ENCODE assay signal across 8 cellular contexts in genomic region chr3:107927361-107928083, GRCh38.
DNase-seq lines count a peak whose midpoint lies in the region; ATAC-seq lines count a peak whose summit lies in the region.

No MANE protein-coding gene starts in this region.

- peaks cover 13% of the 10 kb centered on the region for H3K4me1 ChIP-seq in mononuclear cell (ENCODE audit: insufficient read depth, low read length)

- DNase-seq in CD1c-positive myeloid dendritic cell (ENCODE audit: extremely low spot score): peak; percentile 81
- DNase-seq in NOMO-1 treated with DMSO at 0.1 percent for 48 hours (lab: John Stamatoyannopoulos, UW; ENCODE audit: unreplicated experiment): peak; percentile 69
- peak; percentile 57 for DNase-seq in activated T-cell treated with anti-CD3 and anti-CD28 coated beads for 1 hour (ENCODE audit: low read depth)
- DNase-seq in epidermal melanocyte (ENCODE audit: insufficient read length, low spot score): peak; percentile 64
- DNase-seq in stimulated activated CD8-positive, alpha-beta memory T cell treated with anti-CD3 and anti-CD28 coated beads, Interleukin-2, amount 100 ng/mL, for 1 hour (ENCODE audit: low read depth in 2 of 2): peak; percentile 19 to 41

- H3K4me3 ChIP-seq in mononuclear cell (ENCODE audit: low read length): peak overlapping the region; percentile 40

- no peaks in the 10 kb centered on the region for H3K9me3 ChIP-seq in mononuclear cell (ENCODE audit: low read depth, low read length)

- peak; percentile 97 for ATAC-seq in GM19452 (IDR thresholded peaks at IDR 0.05; ENCODE audit: unreplicated experiment)
- ATAC-seq in HG03558 (IDR thresholded peaks at IDR 0.05; ENCODE audit: extremely low read depth, unreplicated experiment): peak; percentile 77

- H3K27me3 ChIP-seq in mononuclear cell (ENCODE audit: insufficient read depth, low read length): peaks cover 21% of the 10 kb centered on the region

Comparison
In these comparisons a context has a peak if more than half of its experiments do, and no peak if none do; other contexts are left out.
1. Peak in every context shown above with its lines: DNase-seq, ATAC-seq and H3K4me3 ChIP-seq.
2. DNase-seq: peak in every context shown above with its lines; median percentile 81 in CD1c-positive myeloid dendritic cell; 69 in NOMO-1 treated with DMSO at 0.1 percent for 48 hours; 64 in epidermal melanocyte; 57 in activated T-cell treated with anti-CD3 and anti-CD28 coated beads for 1 hour; 30 in stimulated activated CD8-positive, alpha-beta memory T cell treated with anti-CD3 and anti-CD28 coated beads, Interleukin-2, amount 100 ng/mL, for 1 hour.